In the genomic region with DNA sequence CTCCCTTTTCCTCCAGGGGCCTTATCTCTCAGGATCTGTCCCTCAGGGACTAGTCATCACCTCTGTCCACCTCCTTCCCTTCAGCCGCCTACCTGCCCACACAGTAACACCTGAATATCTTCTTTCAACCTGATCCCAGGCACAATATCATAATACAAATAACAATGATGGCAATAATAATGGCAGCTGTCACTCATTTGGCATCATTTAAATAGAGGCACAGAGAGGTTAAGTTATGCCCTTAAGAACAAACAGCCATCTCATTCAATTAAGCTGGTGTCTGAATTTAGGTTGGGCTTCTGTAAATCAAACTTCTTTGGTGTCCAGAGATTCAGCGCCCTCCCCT, we compare ENCODE assay signal across 9 cellular contexts. TPM values are rescaled to one million over a fixed set of nuclear protein-coding genes. Genes with fewer than 3 reads are reported as not detected.
DNase-seq lines count a peak whose midpoint lies in the region; ATAC-seq and TF ChIP-seq lines count a peak whose summit lies in the region.
"Had no signal": no experiment of that assay in that cellular context is flagged by ENCODE, and none has a peak within 500 bp of the region (broad histone marks: within the 10 kb centered on the region; RNA-seq: fewer than 3 reads in every experiment).

No MANE protein-coding gene starts in this region.

- H3K36me3 Mint-ChIP-seq in T-helper 1 cell treated with Interleukin-12 subunit alpha and Interleukin-12 subunit beta and Interleukin-4 antibody, amounts not matched to agents 30 μg/mL and 1 μg/mL, for 36 hours (ENCODE audit: low read depth): peaks cover 2% of the 10 kb centered on the region
- H3K36me3 Mint-ChIP-seq in activated naive CD8-positive, alpha-beta T cell: no peaks in the 10 kb centered on the region

- no peaks in the 10 kb centered on the region for H3K9me3 Mint-ChIP-seq in T-helper 1 cell treated with Interleukin-12 subunit alpha and Interleukin-12 subunit beta and Interleukin-4 antibody, amounts not matched to agents 30 μg/mL and 1 μg/mL, for 36 hours
- no peaks in the 10 kb centered on the region for H3K9me3 Mint-ChIP-seq in activated naive CD8-positive, alpha-beta T cell (ENCODE audit: low read depth)

- DNase-seq in T-helper 1 cell: no peak
- no peak for DNase-seq in right lobe of liver
- no peak for DNase-seq in NCI-H1092 (lab: John Stamatoyannopoulos, UW)
- DNase-seq in ecto neural progenitor cell (ENCODE audit: low spot score): no peak

- H3K27ac Mint-ChIP-seq in T-helper 1 cell treated with Interleukin-12 subunit alpha and Interleukin-12 subunit beta and Interleukin-4 antibody, amounts not matched to agents 30 μg/mL and 1 μg/mL, for 36 hours: peak overlapping the region; percentile 76
- peak overlapping the region; percentile 86 for H3K27ac Mint-ChIP-seq in activated naive CD8-positive, alpha-beta T cell
- H3K27ac Mint-ChIP-seq: progenitor cell of endocrine pancreas had no signal

- H3K9me3 ChIP-seq in right lobe of liver (no peaks in the 10 kb centered on the region), subcutaneous abdominal adipose tissue (ENCODE audit: control insufficient read depth in 5 of 5, low read length in 5 of 5) (no peaks in the 10 kb centered on the region)

- peak overlapping the region; percentile 61 for H3K4me3 Mint-ChIP-seq in T-helper 1 cell treated with Interleukin-12 subunit alpha and Interleukin-12 subunit beta and Interleukin-4 antibody, amounts not matched to agents 30 μg/mL and 1 μg/mL, for 36 hours
- H3K4me3 Mint-ChIP-seq in activated naive CD8-positive, alpha-beta T cell: peak overlapping the region; percentile 59

- no peak overlapping the region for H3K4me3 ChIP-seq in right lobe of liver
- peak overlapping the region in 1 of 5 donors; percentile 10 for H3K4me3 ChIP-seq in subcutaneous abdominal adipose tissue (ENCODE audit: low read depth in 1 of 5, low read length in 5 of 5)

- H3K27me3 Mint-ChIP-seq in T-helper 1 cell treated with Interleukin-12 subunit alpha and Interleukin-12 subunit beta and Interleukin-4 antibody, amounts not matched to agents 30 μg/mL and 1 μg/mL, for 36 hours (ENCODE audit: low read depth): no peaks in the 10 kb centered on the region
- H3K27me3 Mint-ChIP-seq in activated naive CD8-positive, alpha-beta T cell: no peaks in the 10 kb centered on the region
- H3K27me3 Mint-ChIP-seq: progenitor cell of endocrine pancreas had no signal

- peaks cover 34% of the 10 kb centered on the region for H3K4me1 Mint-ChIP-seq in T-helper 1 cell treated with Interleukin-12 subunit alpha and Interleukin-12 subunit beta and Interleukin-4 antibody, amounts not matched to agents 30 μg/mL and 1 μg/mL, for 36 hours (ENCODE audit: low read depth)
- H3K4me1 Mint-ChIP-seq in activated naive CD8-positive, alpha-beta T cell (ENCODE audit: low read depth): peaks cover 31% of the 10 kb centered on the region

- H3K9ac ChIP-seq in subcutaneous abdominal adipose tissue (ENCODE audit: low read length in 5 of 5): peak overlapping the region in 2 of 5 donors; percentile 35 to 49

- ATAC-seq in right lobe of liver (no peak), GM21619 (IDR thresholded peaks at IDR 0.05; ENCODE audit: unreplicated experiment) (no peak)

- intact Hi-C loops in right lobe of liver (cut with DNase I): loop anchor here in 1 of 2 donors (5.0 to 10.0 kb wide), 2 partner anchors 41 to 108 kb away; no protein-coding TSS in a partner anchor

- H3K4me1 ChIP-seq in right lobe of liver: peaks cover 0 to 25% (median 0%) of the 10 kb centered on the region in 4 donors
- peaks cover 9 to 58% (median 56%) of the 10 kb centered on the region in 5 donors for H3K4me1 ChIP-seq in subcutaneous abdominal adipose tissue (ENCODE audit: control insufficient read depth in 5 of 5, insufficient read depth in 5 of 5, low read length in 5 of 5)

- TF ChIP-seq CTCF in right lobe of liver (IDR thresholded peaks at IDR 0.05): no peak

- WGBS in right lobe of liver (ENCODE audit: insufficient coverage, low coverage, low lambda C conversion rate, missing lambda C conversion rate): 38% methylated on average over 2 of the region's 2 CpGs

- peaks cover 0 to 7% (median under 1%) of the 10 kb centered on the region in 4 donors for H3K36me3 ChIP-seq in right lobe of liver
- peaks cover 0 to 25% (median 19%) of the 10 kb centered on the region in 5 donors for H3K36me3 ChIP-seq in subcutaneous abdominal adipose tissue (ENCODE audit: control insufficient read depth in 5 of 5, insufficient read depth in 5 of 5, low read length in 5 of 5)

- H3K27me3 ChIP-seq in right lobe of liver (no peaks in the 10 kb centered on the region), subcutaneous abdominal adipose tissue (ENCODE audit: control insufficient read depth in 5 of 5, insufficient read depth in 4 of 5, low read length in 5 of 5) (no peaks in the 10 kb centered on the region)

- H3K27ac ChIP-seq in right lobe of liver (peak overlapping the region in 2 of 3 donors; percentile 43), subcutaneous abdominal adipose tissue (ENCODE audit: low read depth, low read length) (peak overlapping the region; percentile 62)

- no peak for TF ChIP-seq POLR2A in right lobe of liver (IDR thresholded peaks at IDR 0.05)

RNA-seq across cellular contexts. Expression of a gene that starts 47.5 kb away (rescaled TPM):
- 10 to 100 TPM in 3 of 6 experiments, 1 to 10 TPM in 3; 5.5 to 21.3 (median 10.9) TPM for total RNA-seq in right lobe of liver
